Comparison of ENCODE assay signal across 8 cellular contexts in the genomic region with DNA sequence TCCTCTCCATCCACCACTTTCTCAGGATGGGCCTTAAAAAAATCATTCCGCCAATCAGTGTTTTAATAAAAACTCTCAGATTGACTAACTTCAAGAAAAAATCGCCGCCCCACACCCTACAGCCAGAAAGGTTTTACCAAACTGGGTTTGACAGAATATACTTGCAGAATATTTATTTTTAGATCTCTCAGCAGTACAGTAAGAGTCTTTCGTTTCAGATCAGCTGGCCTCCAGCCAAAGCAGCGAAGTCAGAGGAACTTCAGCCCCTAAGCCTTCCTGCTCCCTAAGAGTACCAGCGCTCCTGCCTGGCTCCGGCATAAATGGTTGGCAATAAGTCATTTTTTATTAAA. TPM values are rescaled to one million over a fixed set of nuclear protein-coding genes. Genes with fewer than 3 reads are reported as not detected.
DNase-seq lines count a peak whose midpoint lies in the region; ATAC-seq, FAIRE-seq and TF ChIP-seq lines count a peak whose summit lies in the region.

No MANE protein-coding gene starts in this region.

- no peaks in the 10 kb centered on the region for H4K20me1 ChIP-seq in BLaER1 treated with 17β-estradiol and CSF1 and Interleukin-3, amounts not matched to agents 10 nM and 100 nM

- no peak for TF ChIP-seq CTCF in D721Med (IDR thresholded peaks at IDR 0.05; ENCODE audit: insufficient read depth, missing control alignments)

- peak overlapping the region; percentile 83 for H3K27ac Mint-ChIP-seq in activated CD4-positive, alpha-beta memory T cell treated with anti-CD3 and anti-CD28 coated beads for 36 hours

- no peak for FAIRE-seq in D721Med (lab: Jason Lieb, UNC)

- H3K36me3 ChIP-seq in BLaER1 treated with 17β-estradiol and CSF1 and Interleukin-3, amounts not matched to agents 10 nM and 100 nM, result peaks cover 24 to 67% (median 52%) of the 10 kb centered on the region in 11 experiments; a peak in 21 of 22 replicates

- peaks cover 27% of the 10 kb centered on the region for H3K4me1 Mint-ChIP-seq in activated CD4-positive, alpha-beta memory T cell treated with anti-CD3 and anti-CD28 coated beads for 36 hours (ENCODE audit: low read depth)

- H3K27me3 Mint-ChIP-seq in activated CD4-positive, alpha-beta memory T cell treated with anti-CD3 and anti-CD28 coated beads for 36 hours, result no peaks in the 10 kb centered on the region

- H3K4me2 ChIP-seq in BLaER1 treated with 17β-estradiol and CSF1 and Interleukin-3, amounts not matched to agents 10 nM and 100 nM, result peak overlapping the region; percentile 71 to 92 (median 85)

- H3K9me3 Mint-ChIP-seq in activated CD4-positive, alpha-beta memory T cell treated with anti-CD3 and anti-CD28 coated beads for 36 hours, result no peaks in the 10 kb centered on the region

- H3K9ac ChIP-seq in BLaER1 treated with 17β-estradiol and CSF1 and Interleukin-3, amounts not matched to agents 10 nM and 100 nM, result peak overlapping the region; percentile 67 to 82 (median 77)

- H3K4me1 ChIP-seq in BLaER1 treated with 17β-estradiol and CSF1 and Interleukin-3, amounts not matched to agents 10 nM and 100 nM, result peaks cover 78 to 94% (median 86%) of the 10 kb centered on the region in 10 experiments

- POLR2A ChIA-PET in activated CD4-positive, alpha-beta memory T cell treated with anti-CD3 and anti-CD28 coated beads for 36 hours (lab: Charles Lee), result interaction anchor here (1.1 to 3.0 kb wide), 2 partner anchors 25 to 311 kb away, joined by 3 to 17 read pairs; partner anchors contain the start of gene TBC1D7

- H3K27ac ChIP-seq in BLaER1 treated with 17β-estradiol and CSF1 and Interleukin-3, amounts not matched to agents 10 nM and 100 nM, result peak overlapping the region; percentile 86 to 97 (median 92)

- H3K4me3 ChIP-seq in BLaER1 treated with 17β-estradiol and CSF1 and Interleukin-3, amounts not matched to agents 10 nM and 100 nM, result peak overlapping the region in 4 of 10 experiments; percentile 9 to 27 (median 18); a peak in 5 of 20 replicates

- CTCF ChIA-PET in activated CD4-positive, alpha-beta memory T cell treated with anti-CD3 and anti-CD28 coated beads for 36 hours (lab: Charles Lee), result interaction anchor here (1.6 kb wide), 1 partner anchor 29 kb away, joined by 5 read pairs; no protein-coding TSS in a partner anchor

- intact Hi-C loops in activated CD4-positive, alpha-beta memory T cell treated with anti-CD3 and anti-CD28 coated beads for 36 hours (cut with micrococcal nuclease), result loop anchor here (1.0 to 2.0 kb wide), 4 partner anchors 25 to 151 kb away; partner anchors contain the start of gene TBC1D7
- intact Hi-C loops in left cardiac atrium (cut with DNase I), result loop anchor here in 1 of 2 donors (10.0 kb wide), 1 partner anchor 109 kb away; no protein-coding TSS in a partner anchor

- no peaks in the 10 kb centered on the region for H3K9me3 ChIP-seq in BLaER1 treated with 17β-estradiol and CSF1 and Interleukin-3, amounts not matched to agents 10 nM and 100 nM (replicated peaks in 1 of 11)

- H3K36me3 Mint-ChIP-seq in activated CD4-positive, alpha-beta memory T cell treated with anti-CD3 and anti-CD28 coated beads for 36 hours, result peaks cover 52% of the 10 kb centered on the region

- no peak overlapping the region for H3K4me3 Mint-ChIP-seq in activated CD4-positive, alpha-beta memory T cell treated with anti-CD3 and anti-CD28 coated beads for 36 hours

- peak; percentile 67 for DNase-seq in activated CD4-positive, alpha-beta memory T cell treated with anti-CD3 and anti-CD28 coated beads for 36 hours
- DNase-seq in left cardiac atrium (peak; percentile 89), D721Med (ENCODE audit: insufficient read length, low spot score) (no peak)
- peak in 2 of 3 donors; percentile 11 to 18 for DNase-seq in stimulated activated CD4-positive, alpha-beta T cell treated with anti-CD3 and anti-CD28 coated beads, Interleukin-12 subunit alpha, Interleukin-12 subunit beta, amount 100 ng/mL, for 48 hours (ENCODE audit: low read depth in 2 of 3, low spot score in 1 of 3)
- no peak for DNase-seq in effector CD4-positive, alpha-beta T cell

- H3K27me3 ChIP-seq in BLaER1 treated with 17β-estradiol and CSF1 and Interleukin-3, amounts not matched to agents 10 nM and 100 nM, result no peaks in the 10 kb centered on the region

- ATAC-seq in GM19043 (IDR thresholded peaks at IDR 0.05; ENCODE audit: low read depth, unreplicated experiment), result peak; percentile 57
- peak; percentile 52 for ATAC-seq in HG03196 (IDR thresholded peaks at IDR 0.05; ENCODE audit: unreplicated experiment)
- ATAC-seq in left cardiac atrium, result peak; percentile 83 to 87

RNA-seq across cellular contexts. Expression of gene TBC1D7, which starts 24.7 kb away (rescaled TPM):
- 10 to 100 TPM; 20.6 to 21.7 TPM for total RNA-seq in activated CD4-positive, alpha-beta memory T cell treated with anti-CD3 and anti-CD28 coated beads for 36 hours
- total RNA-seq in left cardiac atrium, result 10 to 100 TPM; 21.6 to 36.3 TPM

Comparison
In these comparisons a context has a peak if more than half of its experiments do, and no peak if none do; other contexts are left out.
1. DNase-seq: peak in activated CD4-positive, alpha-beta memory T cell treated with anti-CD3 and anti-CD28 coated beads for 36 hours (single experiment), left cardiac atrium (single experiment) and stimulated activated CD4-positive, alpha-beta T cell treated with anti-CD3 and anti-CD28 coated beads, Interleukin-12 subunit alpha, Interleukin-12 subunit beta, amount 100 ng/mL, for 48 hours (2 of 3); none in D721Med (single experiment) and effector CD4-positive, alpha-beta T cell (single experiment).
2. Peak in every context shown above with its lines, with median percentiles within 50 percentile points of each other: ATAC-seq.